In the genomic region with DNA sequence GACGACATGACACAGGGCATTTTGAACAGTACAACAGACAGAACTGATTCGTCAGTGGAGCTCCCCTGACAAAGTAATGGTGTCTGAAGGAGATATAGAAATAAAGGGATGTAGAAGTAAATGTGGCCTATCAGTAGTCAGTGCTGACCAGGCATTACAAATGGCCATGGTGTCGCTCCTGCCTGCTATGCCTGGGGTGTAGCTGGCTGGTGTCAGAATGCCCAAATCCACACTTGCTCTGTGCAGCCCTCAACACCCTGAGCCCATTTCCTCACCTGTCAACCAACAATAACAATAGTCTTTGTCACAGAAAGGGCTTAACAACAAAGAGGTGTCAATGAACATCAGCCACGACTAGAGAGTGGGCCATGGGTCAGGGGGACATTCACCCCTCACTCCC, we compare ENCODE assay signal across 33 cellular contexts. TPM values are rescaled to one million over a fixed set of nuclear protein-coding genes. Genes with fewer than 3 reads are reported as not detected.
DNase-seq lines count a peak whose midpoint lies in the region; ATAC-seq, FAIRE-seq and TF ChIP-seq lines count a peak whose summit lies in the region.
"Had no signal": no experiment of that assay in that cellular context is flagged by ENCODE, and none has a peak within 500 bp of the region (broad histone marks: within the 10 kb centered on the region; RNA-seq: fewer than 3 reads in every experiment).

No MANE protein-coding gene starts in this region.

- H3K9me3 ChIP-seq in liver (ENCODE audit: control insufficient read depth in 4 of 4, low read length in 3 of 4), result no peaks in the 10 kb centered on the region
- H3K9me3 ChIP-seq in HepG2 (ENCODE audit: low read length), result no peaks in the 10 kb centered on the region
- no peaks in the 10 kb centered on the region for H3K9me3 ChIP-seq in esophagus muscularis mucosa
- H3K9me3 ChIP-seq in stomach smooth muscle (ENCODE audit: control insufficient read depth in 2 of 2, low read length in 2 of 2), result no peaks in the 10 kb centered on the region
- H3K9me3 ChIP-seq: HAP-1, vagina had no signal

- no peak overlapping the region for H3K4me3 Mint-ChIP-seq in natural killer cell
- H3K4me3 Mint-ChIP-seq in stimulated activated memory B cell treated with anti-CD40 and anti-IgM and Interleukin-4, amounts not matched to agents 10 μg/mL and 1 μg/mL and 100 μg/mL, for 72 hours, result no peak overlapping the region
- H3K4me3 Mint-ChIP-seq: activated CD4-positive, alpha-beta memory T cell treated with anti-CD3 and anti-CD28 coated beads for 36 hours; B cell; central memory CD8-positive, alpha-beta T cell; neural progenitor cell had no signal

- ATAC-seq in HepG2, result no peak
- ATAC-seq in GM18858 (IDR thresholded peaks at IDR 0.05; ENCODE audit: unreplicated experiment), result no peak
- no peak for ATAC-seq in natural killer cell
- ATAC-seq in stimulated activated memory B cell treated with anti-CD40 and anti-IgM and Interleukin-4, amounts not matched to agents 10 μg/mL and 1 μg/mL and 100 μg/mL, for 72 hours, result no peak
- ATAC-seq: activated naive CD4-positive, alpha-beta T cell treated with anti-CD3 and anti-CD28 coated beads, Interleukin-2, amount 50 U/mL, for 72 hours had no signal

- no peaks in the 10 kb centered on the region for H3K27me3 Mint-ChIP-seq in natural killer cell (ENCODE audit: low read depth in 2 of 2)
- H3K27me3 Mint-ChIP-seq in stimulated activated memory B cell treated with anti-CD40 and anti-IgM and Interleukin-4, amounts not matched to agents 10 μg/mL and 1 μg/mL and 100 μg/mL, for 72 hours, result no peaks in the 10 kb centered on the region
- H3K27me3 Mint-ChIP-seq: activated CD4-positive, alpha-beta memory T cell treated with anti-CD3 and anti-CD28 coated beads for 36 hours; B cell; central memory CD8-positive, alpha-beta T cell had no signal

- BruUV-seq in HepG2 (replicated peaks; lab: Mats Ljungman, UMichigan), result no TSS peak

- H3K27ac ChIP-seq in liver (ENCODE audit: low read depth in 1 of 2, low read length in 2 of 2) (peak overlapping the region; percentile 79 to 82), HepG2 (ENCODE audit: extremely low read length, insufficient read depth, low read length) (no peak overlapping the region), esophagus muscularis mucosa (replicated peaks in 1 of 4) (peak overlapping the region; percentile 57 to 66 (median 59)), stomach smooth muscle (ENCODE audit: low read length) (peak overlapping the region; percentile 38)
- H3K27ac ChIP-seq: neural progenitor cell, parathyroid adenoma, RWPE1, SK-N-MC, vagina had no signal

- H3K36me3 ChIP-seq in liver (ENCODE audit: control insufficient read depth in 4 of 4, insufficient read depth in 3 of 4, low read depth in 1 of 4, low read length in 3 of 4) (no peaks in the 10 kb centered on the region), HepG2 (replicated peaks in 1 of 2; ENCODE audit: control insufficient read depth in 1 of 2, insufficient read depth in 2 of 2, low read length in 2 of 2) (no peaks in the 10 kb centered on the region), esophagus muscularis mucosa (no peaks in the 10 kb centered on the region), stomach smooth muscle (ENCODE audit: control insufficient read depth in 2 of 2, insufficient read depth in 2 of 2, low read length in 2 of 2) (no peaks in the 10 kb centered on the region)
- H3K36me3 ChIP-seq: HAP-1, neural progenitor cell, vagina had no signal

- TF ChIP-seq EP300 in HepG2 (IDR thresholded peaks at IDR 0.05; ENCODE audit: low read depth in 2 of 2, low read length in 2 of 2) (no peak), HepG2 (CRISPR knock-in tag; IDR thresholded peaks at IDR 0.05; ENCODE audit: borderline replicate concordance) (no peak), esophagus muscularis mucosa (IDR thresholded peaks at IDR 0.05) (no peak)

- H3K4me3 ChIP-seq in liver (ENCODE audit: low read depth in 1 of 3, low read length in 3 of 3) (no peak overlapping the region), HepG2 (replicated peaks in 1 of 3; ENCODE audit: insufficient read depth in 1 of 3, low read depth in 2 of 3, low read length in 3 of 3) (no peak overlapping the region), esophagus muscularis mucosa (no peak overlapping the region), stomach smooth muscle (ENCODE audit: low read length in 2 of 2) (no peak overlapping the region)
- H3K4me3 ChIP-seq: HAP-1, neural progenitor cell, SK-N-MC, smooth muscle cell, vagina had no signal

- in situ Hi-C loops in HepG2 (cut with HindIII; ENCODE audit: extremely low pct_ligation_motif_present, low pct_unique_long_range_greater_than_20kb), result no loop called here

- H3K36me3 Mint-ChIP-seq in natural killer cell, result no peaks in the 10 kb centered on the region
- H3K36me3 Mint-ChIP-seq in stimulated activated memory B cell treated with anti-CD40 and anti-IgM and Interleukin-4, amounts not matched to agents 10 μg/mL and 1 μg/mL and 100 μg/mL, for 72 hours, result peaks cover 16% of the 10 kb centered on the region
- H3K36me3 Mint-ChIP-seq: activated CD4-positive, alpha-beta memory T cell treated with anti-CD3 and anti-CD28 coated beads for 36 hours; activated naive CD4-positive, alpha-beta T cell treated with anti-CD3 and anti-CD28 coated beads, Interleukin-2, amount 50 U/mL, for 72 hours; neural progenitor cell had no signal

- H2AFZ ChIP-seq in HepG2 (ENCODE audit: low read length), result no peak overlapping the region
- H2AFZ ChIP-seq: neural progenitor cell, parathyroid adenoma had no signal

- CTCF ChIA-PET in HepG2 (lab: Yijun Ruan, JAX; ENCODE audit: low intra/inter-chr PET ratio, low total read pairs), result no interaction called here

- POLR2A ChIA-PET in HepG2 (lab: Yijun Ruan, JAX), result no interaction called here

- peaks cover 7 to 19% (median 12%) of the 10 kb centered on the region in 4 donors for H3K4me1 ChIP-seq in liver (ENCODE audit: control insufficient read depth in 4 of 4, insufficient read depth in 4 of 4, low read length in 3 of 4)
- H3K4me1 ChIP-seq in HepG2 (ENCODE audit: insufficient read depth, low read length), result no peaks in the 10 kb centered on the region
- peaks cover 14 to 46% (median 39%) of the 10 kb centered on the region in 4 donors for H3K4me1 ChIP-seq in esophagus muscularis mucosa
- no peaks in the 10 kb centered on the region for H3K4me1 ChIP-seq in stomach smooth muscle (ENCODE audit: control insufficient read depth, insufficient read depth, low read length)
- H3K4me1 ChIP-seq: neural progenitor cell, parathyroid adenoma had no signal

- H3K79me2 ChIP-seq in HepG2 (ENCODE audit: insufficient read depth, low read length), result no peaks in the 10 kb centered on the region
- H3K79me2 ChIP-seq: parathyroid adenoma had no signal

- TF ChIP-seq RAD21 in liver (IDR thresholded peaks at IDR 0.05) (no peak), HepG2 (CRISPR knock-in tag; IDR thresholded peaks at IDR 0.05) (no peak)

- H3K4me1 Mint-ChIP-seq in natural killer cell, result peaks cover 43 to 52% of the 10 kb centered on the region in 2 donors
- H3K4me1 Mint-ChIP-seq in stimulated activated memory B cell treated with anti-CD40 and anti-IgM and Interleukin-4, amounts not matched to agents 10 μg/mL and 1 μg/mL and 100 μg/mL, for 72 hours, result peaks cover 35% of the 10 kb centered on the region

- no peak for FAIRE-seq in HepG2 (lab: Jason Lieb, UNC)
- FAIRE-seq: astrocyte, G401.6, islet of Langerhans, TTC549 had no signal

- H3K27me3 ChIP-seq in liver (ENCODE audit: control insufficient read depth in 4 of 4, insufficient read depth in 4 of 4, low read length in 3 of 4), result no peaks in the 10 kb centered on the region
- no peaks in the 10 kb centered on the region for H3K27me3 ChIP-seq in HepG2 (ENCODE audit: control insufficient read depth in 1 of 2, insufficient read depth in 2 of 2, low read length in 2 of 2)
- no peaks in the 10 kb centered on the region for H3K27me3 ChIP-seq in esophagus muscularis mucosa
- H3K27me3 ChIP-seq in stomach smooth muscle (ENCODE audit: control insufficient read depth in 1 of 2, insufficient read depth in 2 of 2, low read length in 2 of 2), result no peaks in the 10 kb centered on the region
- H3K27me3 ChIP-seq: neural progenitor cell, vagina had no signal

- TF ChIP-seq POLR2A in HepG2 (IDR thresholded peaks at IDR 0.05; ENCODE audit: insufficient read depth in 1 of 2, low read depth in 2 of 2, low read length in 2 of 2) (no peak), esophagus muscularis mucosa (IDR thresholded peaks at IDR 0.05; ENCODE audit: low read depth) (no peak)

- no peak overlapping the region for H3K4me2 ChIP-seq in HepG2 (ENCODE audit: low read depth, low read length)
- H3K4me2 ChIP-seq: neural progenitor cell, smooth muscle cell had no signal

- H3K27ac Mint-ChIP-seq in natural killer cell, result no peak overlapping the region
- no peak overlapping the region for H3K27ac Mint-ChIP-seq in stimulated activated memory B cell treated with anti-CD40 and anti-IgM and Interleukin-4, amounts not matched to agents 10 μg/mL and 1 μg/mL and 100 μg/mL, for 72 hours
- H3K27ac Mint-ChIP-seq: activated CD4-positive, alpha-beta memory T cell treated with anti-CD3 and anti-CD28 coated beads for 36 hours; activated naive CD4-positive, alpha-beta T cell treated with anti-CD3 and anti-CD28 coated beads, Interleukin-2, amount 50 U/mL, for 72 hours; activated T-helper 2 cell treated with anti-CD3 and anti-CD28 coated beads, Interferon-gamma antibody, Interleukin-2, Interleukin-4, amounts not matched to agents 10 μg/mL and 5 μg/mL and 100 μg/mL, durations not matched to agents 14 hours and 24 hours and 36 hours; B cell; neural progenitor cell had no signal

- H3K9me3 Mint-ChIP-seq in natural killer cell, result no peaks in the 10 kb centered on the region
- H3K9me3 Mint-ChIP-seq in stimulated activated memory B cell treated with anti-CD40 and anti-IgM and Interleukin-4, amounts not matched to agents 10 μg/mL and 1 μg/mL and 100 μg/mL, for 72 hours, result no peaks in the 10 kb centered on the region
- H3K9me3 Mint-ChIP-seq: activated CD4-positive, alpha-beta memory T cell treated with anti-CD3 and anti-CD28 coated beads for 36 hours; activated naive CD4-positive, alpha-beta T cell treated with anti-CD3 and anti-CD28 coated beads, Interleukin-2, amount 50 U/mL, for 72 hours; activated T-helper 2 cell treated with anti-CD3 and anti-CD28 coated beads, Interferon-gamma antibody, Interleukin-2, Interleukin-4, amounts not matched to agents 10 μg/mL and 5 μg/mL and 100 μg/mL, durations not matched to agents 14 hours and 24 hours and 36 hours; central memory CD8-positive, alpha-beta T cell had no signal

- 94% methylated on average over 4 of the region's 4 CpGs for WGBS in liver
- 14% methylated on average over 4 of the region's 4 CpGs for WGBS in HepG2 (ENCODE audit: low lambda C conversion rate)
- 81% methylated on average over 4 of the region's 4 CpGs for WGBS in esophagus muscularis mucosa

- no peak for TF ChIP-seq CTCF in liver (IDR thresholded peaks at IDR 0.05; ENCODE audit: low read depth, low read length, missing input control)
- TF ChIP-seq CTCF in HepG2 (CRISPR knock-in tag; IDR thresholded peaks at IDR 0.05), result no peak
- TF ChIP-seq CTCF in esophagus muscularis mucosa (IDR thresholded peaks at IDR 0.05), result no peak
- no peak for TF ChIP-seq CTCF in natural killer cell (IDR thresholded peaks at IDR 0.05)

- no peak overlapping the region for H3K9ac ChIP-seq in liver (ENCODE audit: low read depth in 1 of 2, low read length in 2 of 2)
- H3K9ac ChIP-seq in HepG2 (ENCODE audit: insufficient read depth, low read depth, low read length), result no peak overlapping the region
- no peak overlapping the region for H3K9ac ChIP-seq in stomach smooth muscle (ENCODE audit: low read length in 2 of 2)
- H3K9ac ChIP-seq: neural progenitor cell, parathyroid adenoma had no signal

- H4K20me1 ChIP-seq in HepG2 (ENCODE audit: insufficient read depth, low read length), result no peaks in the 10 kb centered on the region

- DNase-seq in HepG2 (ENCODE audit: low spot score) (no peak), esophagus muscularis mucosa (ENCODE audit: extremely low spot score) (no peak), natural killer cell (no peak), NCI-H2081 treated with DMSO at 0.1 percent for 48 hours (lab: John Stamatoyannopoulos, UW) (no peak)
- DNase-seq: activated CD4-positive, alpha-beta memory T cell treated with anti-CD3 and anti-CD28 coated beads for 36 hours; activated CD4-positive, CD25-positive, alpha-beta regulatory T cell treated with anti-CD3 and anti-CD28 coated beads, Interleukin-2, amount 50 U/mL, for 72 hours; DMS53; KG1; MM.1S; NCI-H1436; NCI-H2107; NCI-H748 treated with DMSO at 0.1 percent for 48 hours; stimulated activated CD4-positive, alpha-beta T cell treated with anti-CD3 and anti-CD28 coated beads, Interleukin-1b, Interleukin-23, amount 100 ng/mL, for 48 hours; stimulated activated CD8-positive, alpha-beta memory T cell treated with anti-CD3 and anti-CD28 coated beads, Interleukin-4, amount 100 ng/mL, for 48 hours had no signal

- intact Hi-C loops in HepG2 (cut with micrococcal nuclease; ENCODE audit: unreplicated experiment), result no loop called here
- intact Hi-C loops in esophagus muscularis mucosa (cut with DNase I), result no loop called here
- intact Hi-C loops in natural killer cell (cut with micrococcal nuclease), result loop anchor here (1.0 kb wide), 1 partner anchor 54 kb away; no protein-coding TSS in a partner anchor

RNA-seq across cellular contexts. Expression of a gene that starts 53.2 kb away (rescaled TPM):
- total RNA-seq in liver (10 to 100 TPM in 1 of 2 donors, 1 to 10 TPM in 1; 5.4 to 18.0 TPM), HepG2 (2016; rRNA removed; fragmentation: Illumina TruSeq; extraction: Trizol) (not detected in 2 replicates), esophagus muscularis mucosa (10 to 100 TPM; 18.7 to 24.1 (median 20.7) TPM), natural killer cell (10 to 100 TPM; 19.7 to 36.7 (median 35.4) TPM)
- polyA plus RNA-seq in liver (1 to 10 TPM; 2.9 to 5.7 TPM), HepG2 (2011; rRNA removed) (not detected in 2 replicates)
- total RNA-seq in HepG2 (2016; cell fraction: cytosol; rRNA removed; fragmentation: Illumina TruSeq; extraction: Trizol; ENCODE audit: low read depth), result under 0.01 TPM in 1 of 2 replicates, not detected in the other
- total RNA-seq in HepG2 (2016; cell fraction: insoluble cytoplasmic fraction; rRNA removed; fragmentation: Illumina TruSeq; extraction: Trizol), result not detected in 2 replicates
- not detected in 2 replicates for total RNA-seq in HepG2 (2016; cell fraction: membrane; rRNA removed; fragmentation: Illumina TruSeq; extraction: Trizol)
- not detected in 2 replicates for total RNA-seq in HepG2 (2016; cell fraction: nucleus; rRNA removed; fragmentation: Illumina TruSeq; extraction: Trizol)
- polyA plus RNA-seq in HepG2 (2011; cell fraction: cytosol; rRNA removed), result not detected in 2 replicates
- polyA plus RNA-seq in HepG2 (2011; cell fraction: nucleus; rRNA removed), result not detected in 2 replicates
- polyA plus RNA-seq in HepG2 (2012), result not detected in 2 replicates
- not detected in 2 replicates for polyA plus RNA-seq in HepG2 (2016; cell fraction: cytosol; fragmentation: Illumina TruSeq; extraction: Trizol; ENCODE audit: low read depth)
- polyA plus RNA-seq in HepG2 (2016; cell fraction: insoluble cytoplasmic fraction; fragmentation: Illumina TruSeq; extraction: Trizol; ENCODE audit: low read depth), result not detected in 2 replicates
- not detected in 2 replicates for polyA plus RNA-seq in HepG2 (2016; cell fraction: membrane; fragmentation: Illumina TruSeq; extraction: Trizol; ENCODE audit: low read depth)
- not detected in 2 replicates for polyA plus RNA-seq in HepG2 (2016; cell fraction: nucleus; fragmentation: Illumina TruSeq; extraction: Trizol; ENCODE audit: insufficient read depth, low read depth)
- 8.5 TPM in 1 of 2 replicates, not detected in the other for polyA minus RNA-seq in HepG2 (2011; rRNA and poly(A)+ RNA removed; ENCODE audit: low replicate concordance)
- polyA minus RNA-seq in HepG2 (2011; cell fraction: cytosol; rRNA and poly(A)+ RNA removed), result 0.20 TPM in 1 of 2 replicates, not detected in the other
- not detected in 2 replicates for polyA minus RNA-seq in HepG2 (2011; cell fraction: nucleus; rRNA and poly(A)+ RNA removed)

Comparison
In these comparisons a context has a peak if more than half of its experiments do, and no peak if none do; other contexts are left out.
1. RNA of a gene that starts 53.2 kb away (total RNA-seq): 19.7 to 36.7 TPM in natural killer cell, 18.7 to 24.1 TPM in esophagus muscularis mucosa and 5.4 to 18.0 TPM in liver; under 0.01 TPM in HepG2; every median in the first group is over 4 times any median in the second.